Comparison of ENCODE assay signal across 19 cellular contexts in the genomic region with DNA sequence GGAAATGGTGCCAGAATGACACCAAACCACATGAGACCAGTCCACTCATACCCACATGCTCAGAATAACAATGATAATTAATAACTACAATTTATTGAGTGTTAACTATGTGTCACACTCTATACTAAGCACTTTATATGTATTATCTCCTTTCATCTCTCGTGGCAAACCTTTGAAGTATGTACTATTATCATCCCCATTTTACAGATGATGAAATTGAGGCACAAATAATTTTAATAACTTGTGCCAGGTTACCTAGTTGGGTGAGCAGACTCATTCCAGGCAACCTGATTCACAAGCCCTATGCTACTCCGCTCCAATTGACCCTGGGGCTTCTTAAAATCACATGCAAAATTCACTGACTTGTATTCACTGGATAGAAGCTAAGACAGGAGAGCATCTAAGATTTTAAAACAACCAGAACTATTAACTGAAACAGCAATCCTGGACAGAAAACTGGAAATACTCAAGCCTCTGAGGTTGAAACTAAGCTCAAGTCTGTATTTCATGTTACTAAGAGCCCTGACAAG. TPM values are rescaled to one million over a fixed set of nuclear protein-coding genes. Genes with fewer than 3 reads are reported as not detected.
DNase-seq lines count a peak whose midpoint lies in the region; ATAC-seq, FAIRE-seq and TF ChIP-seq lines count a peak whose summit lies in the region.
"Had no signal": no experiment of that assay in that cellular context is flagged by ENCODE, and none has a peak within 500 bp of the region (broad histone marks: within the 10 kb centered on the region; RNA-seq: fewer than 3 reads in every experiment).

No MANE protein-coding gene starts in this region.

- RAD21 ChIA-PET in HCT116 (lab: Charles Lee; ENCODE audit: low non-redundant PET in 1 of 2, low total read pairs in 2 of 2, uncharacterized antibody in 2 of 2, unreplicated experiment in 2 of 2): no interaction called here

- WGBS in A549 (ENCODE audit: missing lambda C conversion rate): 97% methylated on average over 2 of the region's 2 CpGs
- WGBS in K562 (ENCODE audit: insufficient coverage, low coverage, missing lambda C conversion rate): 38% methylated on average over 2 of the region's 2 CpGs
- 62% methylated on average over 2 of the region's 2 CpGs for WGBS in HepG2 (ENCODE audit: low lambda C conversion rate)

- DNase-seq in A549 (ENCODE audit: low read depth in 1 of 2, low spot score in 1 of 2): no peak
- no peak for DNase-seq in HCT116 (ENCODE audit: low read depth, low spot score)
- no peak for DNase-seq in K562 (ENCODE audit: extremely low read depth in 1 of 4, low spot score in 3 of 4)
- DNase-seq in HepG2 (ENCODE audit: low spot score): no peak
- DNase-seq in NCI-H146 treated with DMSO at 0.1 percent for 48 hours (lab: John Stamatoyannopoulos, UW; ENCODE audit: unreplicated experiment): no peak
- no peak for DNase-seq in stimulated activated CD4-positive, alpha-beta T cell treated with anti-CD3 and anti-CD28 coated beads, Interleukin-4, amount 100 ng/mL, for 4 hours
- DNase-seq: activated CD8-positive, alpha-beta T cell treated with anti-CD3 and anti-CD28 coated beads for 36 hours; aorta; heart left ventricle; Karpas-422; NCI-H1417 treated with DMSO at 0.1 percent for 48 hours; NCI-H345; stimulated activated naive CD4-positive, alpha-beta T cell treated with Interleukin-2 at 50 U/mL for 16 hours had no signal

- H3K27me3 ChIP-seq in HCT116 (ENCODE audit: insufficient read depth, low read length): no peaks in the 10 kb centered on the region
- H3K27me3 ChIP-seq in K562 (ENCODE audit: control insufficient read depth in 2 of 2, insufficient read depth in 2 of 2, low read length in 2 of 2): no peaks in the 10 kb centered on the region
- no peaks in the 10 kb centered on the region for H3K27me3 ChIP-seq in HepG2 (ENCODE audit: control insufficient read depth in 1 of 2, insufficient read depth in 2 of 2, low read length in 2 of 2)
- H3K27me3 ChIP-seq: heart left ventricle had no signal

- BruUV-seq in HCT116 (replicated peaks; lab: Mats Ljungman, UMichigan) (no TSS peak), K562 (replicated peaks; lab: Mats Ljungman, UMichigan) (no TSS peak), HepG2 (replicated peaks; lab: Mats Ljungman, UMichigan) (no TSS peak)

- H3K9me1 ChIP-seq in K562 (ENCODE audit: control insufficient read depth, insufficient read depth, low read length): no peaks in the 10 kb centered on the region

- H2AFZ ChIP-seq in HCT116 (ENCODE audit: low read depth, low read length, poor library complexity, severe bottlenecking) (no peak overlapping the region), K562 (ENCODE audit: low read depth, low read length) (no peak overlapping the region), HepG2 (ENCODE audit: low read length) (no peak overlapping the region)

- TF ChIP-seq CTCF in A549 (IDR thresholded peaks at IDR 0.05) (no peak), HCT116 (IDR thresholded peaks at IDR 0.05 in 2 of 3, conservative IDR thresholded peaks at IDR 0.05 in 1 of 3; ENCODE audit: borderline replicate concordance in 1 of 3, insufficient read depth in 1 of 3, low read depth in 2 of 3, low read length in 2 of 3) (no peak), K562 (IDR thresholded peaks at IDR 0.05 in 2 of 3, conservative IDR thresholded peaks at IDR 0.05 in 1 of 3; ENCODE audit: insufficient read depth in 2 of 3, low read depth in 1 of 3, low read length in 3 of 3) (no peak), HepG2 (CRISPR knock-in tag; IDR thresholded peaks at IDR 0.05) (no peak)

- H3K4me1 ChIP-seq in A549 (peaks cover 26% of the 10 kb centered on the region), HCT116 (ENCODE audit: control insufficient read depth in 1 of 2, insufficient read depth in 2 of 2, low read length in 2 of 2) (peaks cover 12 to 29% of the 10 kb centered on the region in 2 experiments; a peak in 3 of 4 replicates), K562 (replicated peaks in 1 of 2; ENCODE audit: control insufficient read depth in 2 of 2, insufficient read depth in 2 of 2, low read length in 2 of 2) (peaks cover 5 to 12% of the 10 kb centered on the region in 2 experiments; a peak in 4 of 5 replicates), HepG2 (ENCODE audit: insufficient read depth, low read length) (peaks cover 15% of the 10 kb centered on the region)

- H3K4me3 ChIP-seq in A549 (no peak overlapping the region), HCT116 (replicated peaks in 1 of 2; ENCODE audit: low read depth in 1 of 2, low read length in 2 of 2) (no peak overlapping the region), K562 (no peak overlapping the region), HepG2 (replicated peaks in 1 of 3; ENCODE audit: insufficient read depth in 1 of 3, low read depth in 2 of 3, low read length in 3 of 3) (peak overlapping the region in 1 of 3 experiments; percentile 98; a peak in 1 of 6 replicates)

- ATAC-seq in A549 (no peak), HCT116 (no peak), K562 (no peak), HepG2 (no peak), GM21447 (IDR thresholded peaks at IDR 0.05; ENCODE audit: unreplicated experiment) (no peak), HG03565 (IDR thresholded peaks at IDR 0.05; ENCODE audit: unreplicated experiment) (no peak)
- ATAC-seq: activated CD8-positive, alpha-beta T cell treated with anti-CD3 and anti-CD28 coated beads for 36 hours; heart left ventricle had no signal

- H3K4me2 ChIP-seq in A549 (peak overlapping the region; percentile 81), HCT116 (ENCODE audit: low read length) (peak overlapping the region; percentile 79; the same call in 1 of the 2 replicates), K562 (ENCODE audit: insufficient read depth, low read length) (no peak overlapping the region), HepG2 (ENCODE audit: low read depth, low read length) (peak overlapping the region; percentile 84)

- H3K9ac ChIP-seq in HCT116 (ENCODE audit: low read length) (no peak overlapping the region), K562 (ENCODE audit: insufficient read depth in 1 of 2, low read depth in 2 of 2, low read length in 2 of 2) (no peak overlapping the region), HepG2 (ENCODE audit: insufficient read depth, low read depth, low read length) (no peak overlapping the region)

- TF ChIP-seq POLR2A in A549 (IDR thresholded peaks at IDR 0.05; ENCODE audit: low read length): no peak
- no peak for TF ChIP-seq POLR2A in HCT116 (IDR thresholded peaks at IDR 0.05; ENCODE audit: borderline replicate concordance, extremely low read depth, insufficient read depth, insufficient read length)
- TF ChIP-seq POLR2A in K562 (conservative IDR thresholded peaks at IDR 0.05): no peak
- no peak for TF ChIP-seq POLR2A in HepG2 (IDR thresholded peaks at IDR 0.05; ENCODE audit: insufficient read depth in 1 of 2, low read depth in 2 of 2, low read length in 2 of 2)

- TF ChIP-seq EP300 in A549 (IDR thresholded peaks at IDR 0.05) (no peak), K562 (IDR thresholded peaks at IDR 0.05; ENCODE audit: low read length) (no peak), HepG2 (IDR thresholded peaks at IDR 0.05; ENCODE audit: low read depth in 2 of 2, low read length in 2 of 2) (no peak), HepG2 (CRISPR knock-in tag; IDR thresholded peaks at IDR 0.05; ENCODE audit: borderline replicate concordance) (no peak)

- H3K27ac ChIP-seq in A549 (peak overlapping the region; percentile 0 to 22; a peak in 2 of 6 replicates), HCT116 (ENCODE audit: low read depth, low read length) (no peak overlapping the region), K562 (ENCODE audit: extremely low read depth, low read depth, low read length) (no peak overlapping the region), HepG2 (ENCODE audit: extremely low read length, insufficient read depth, low read length) (no peak overlapping the region)
- H3K27ac ChIP-seq: heart left ventricle, HL-60 had no signal

- in situ Hi-C loops in K562 (cut with MboI) (no loop called here), HepG2 (cut with HindIII; ENCODE audit: extremely low pct_ligation_motif_present, low pct_unique_long_range_greater_than_20kb) (loop anchor here (5.0 kb wide), 1 partner anchor 59 kb away; no protein-coding TSS in a partner anchor)

- no peaks in the 10 kb centered on the region for H3K9me2 ChIP-seq in HCT116 (ENCODE audit: insufficient read depth)

- FAIRE-seq in A549 (lab: Jason Lieb, UNC): no peak
- FAIRE-seq in K562 (lab: Jason Lieb, UNC): no peak
- FAIRE-seq in HepG2 (lab: Jason Lieb, UNC): no peak
- FAIRE-seq: G401.6, small intestine, urothelium cell line had no signal

- POLR2A ChIA-PET in A549 (lab: Yijun Ruan, JAX): no interaction called here
- POLR2A ChIA-PET in HCT116 (lab: Charles Lee): no interaction called here
- POLR2A ChIA-PET in K562 (lab: Yijun Ruan, JAX): interaction anchor here (1.2 to 1.8 kb wide), 2 partner anchors 9 to 11 kb away, joined by 3 to 9 read pairs; no protein-coding TSS in a partner anchor
- POLR2A ChIA-PET in HepG2 (lab: Yijun Ruan, JAX): interaction anchor here (1.6 kb wide), 1 partner anchor 699 kb away, joined by 3 read pairs; the partner anchor contains the start of gene ATIC

- H3K36me3 ChIP-seq in HCT116 (ENCODE audit: control insufficient read depth in 1 of 2, insufficient read depth in 2 of 2, low read length in 2 of 2) (no peaks in the 10 kb centered on the region), K562 (ENCODE audit: control insufficient read depth, insufficient read depth, low read length) (no peaks in the 10 kb centered on the region), HepG2 (replicated peaks in 1 of 2; ENCODE audit: control insufficient read depth in 1 of 2, insufficient read depth in 2 of 2, low read length in 2 of 2) (peaks cover 1 to 9% of the 10 kb centered on the region in 2 experiments; a peak in 2 of 5 replicates)
- H3K36me3 ChIP-seq: heart left ventricle had no signal

- intact Hi-C loops in HCT116 (cut with micrococcal nuclease): loop anchor here (5.0 kb wide), 1 partner anchor 59 kb away; no protein-coding TSS in a partner anchor
- intact Hi-C loops in K562 (cut with micrococcal nuclease): loop anchor here (5.0 kb wide), 1 partner anchor 44 kb away; no protein-coding TSS in a partner anchor
- intact Hi-C loops in HepG2 (cut with micrococcal nuclease; ENCODE audit: unreplicated experiment): loop anchor here (5.0 kb wide), 1 partner anchor 44 kb away; no protein-coding TSS in a partner anchor

- CTCF ChIA-PET in A549 (lab: Yijun Ruan, JAX) (interaction anchor here (0.6 to 4.8 kb wide), 7 partner anchors 10 to 61 kb away, joined by 3 to 28 read pairs (median 3); no protein-coding TSS in a partner anchor), HCT116 (lab: Charles Lee) (no interaction called here), K562 (lab: Yijun Ruan, JAX; ENCODE audit: low intra/inter-chr PET ratio) (no interaction called here), HepG2 (lab: Yijun Ruan, JAX; ENCODE audit: low intra/inter-chr PET ratio, low total read pairs) (interaction anchor here (1.1 kb wide), 1 partner anchor 62 kb away, joined by 3 read pairs; no protein-coding TSS in a partner anchor)

- H3K79me2 ChIP-seq in HCT116 (ENCODE audit: insufficient read depth, low read length) (peaks cover 28% of the 10 kb centered on the region), K562 (ENCODE audit: control insufficient read depth, insufficient read depth, low read length) (no peaks in the 10 kb centered on the region; the same call in 2 of the 3 replicates), HepG2 (ENCODE audit: insufficient read depth, low read length) (peaks cover 34% of the 10 kb centered on the region)

- H4K20me1 ChIP-seq in HCT116 (ENCODE audit: insufficient read depth): no peaks in the 10 kb centered on the region
- no peaks in the 10 kb centered on the region for H4K20me1 ChIP-seq in K562 (replicated peaks; ENCODE audit: control insufficient read depth, insufficient read depth, low read length)
- peaks cover 1% of the 10 kb centered on the region; the same call in 1 of the 2 replicates for H4K20me1 ChIP-seq in HepG2 (ENCODE audit: insufficient read depth, low read length)

- H3K9me3 ChIP-seq in A549 (no peaks in the 10 kb centered on the region), HCT116 (ENCODE audit: control insufficient read depth in 1 of 2, insufficient read depth in 1 of 2, low read depth in 1 of 2, low read length in 2 of 2) (no peaks in the 10 kb centered on the region), K562 (replicated peaks; ENCODE audit: control insufficient read depth, insufficient read depth, low read depth, low read length) (no peaks in the 10 kb centered on the region), HepG2 (ENCODE audit: low read length) (no peaks in the 10 kb centered on the region)
- H3K9me3 ChIP-seq: heart left ventricle had no signal

- TF ChIP-seq RAD21 in A549 (conservative IDR thresholded peaks at IDR 0.05 in 1 of 2, IDR thresholded peaks at IDR 0.05 in 1 of 2) (no peak), HCT116 (IDR thresholded peaks at IDR 0.05; ENCODE audit: low read depth) (no peak), K562 (CRISPR knock-in tag; conservative IDR thresholded peaks at IDR 0.05 in 1 of 2, IDR thresholded peaks at IDR 0.05 in 1 of 2) (no peak), HepG2 (CRISPR knock-in tag; IDR thresholded peaks at IDR 0.05) (no peak)

RNA-seq across cellular contexts. Expression of gene MREG, which starts 2.0 kb away (rescaled TPM):
- polyA plus RNA-seq in A549 (2011; rRNA removed): 7.9 and 8.0 TPM in 2 replicates
- polyA plus RNA-seq in A549 (2012; cell fraction: cytosol; rRNA removed): 1.5 and 2.0 TPM in 2 replicates
- polyA plus RNA-seq in A549 (2012; cell fraction: nucleus; rRNA removed): 1.3 and 1.4 TPM in 2 replicates
- polyA plus RNA-seq in A549 (2017; fragmentation: RNase III; extraction: RNeasy Plus Mini Kit Qiagen cat#74134 plus additional on column Dnase treatment): 5.0 to 6.4 TPM (median 6.1 TPM) in 3 replicates
- 4.2 and 6.0 TPM in 2 replicates for polyA minus RNA-seq in A549 (2011; rRNA and poly(A)+ RNA removed)
- total RNA-seq in HCT116 (2021; ENCODE audit: unreplicated experiment): 16.9 TPM
- polyA plus RNA-seq in HCT116 (2012): 5.3 and 7.3 TPM in 2 replicates
- total RNA-seq in K562 (2011; cell fraction: chromatin; rRNA removed; ENCODE audit: low replicate concordance): 2.7 and 2.9 TPM in 2 replicates
- 1.4 and 2.0 TPM in 2 replicates for total RNA-seq in K562 (2011; cell fraction: nucleolus; rRNA removed)
- 1.5 and 1.8 TPM in 2 replicates for total RNA-seq in K562 (2011; cell fraction: nucleoplasm; rRNA removed)
- 2.9 and 3.6 TPM in 2 replicates for total RNA-seq in K562 (2014; rRNA removed)
- total RNA-seq in K562 (2014; rRNA removed; fragmentation: Illumina TruSeq; extraction: Trizol): 2.3 and 2.8 TPM in 2 replicates
- total RNA-seq in K562 (2015; rRNA removed; fragmentation: Illumina TruSeq; extraction: Trizol): 2.0 and 2.1 TPM in 2 replicates
- 3.5 and 3.8 TPM in 2 replicates for total RNA-seq in K562 (2021)
- polyA plus RNA-seq in K562 (2011; rRNA removed): 1.5 and 2.3 TPM in 2 replicates
- 0.63 and 1.3 TPM in 2 replicates for polyA plus RNA-seq in K562 (2011; cell fraction: cytosol; rRNA removed)
- polyA plus RNA-seq in K562 (2011; cell fraction: nucleus; rRNA removed): 1.9 and 2.2 TPM in 2 replicates
- polyA plus RNA-seq in K562 (2012): 1.3 and 2.3 TPM in 2 replicates
- 1.2 and 2.8 TPM in 2 replicates for polyA plus RNA-seq in K562 (2014; fragmentation: Illumina TruSeq; extraction: Trizol)
- polyA plus RNA-seq in K562 (2014; fragmentation: Nextera tagmentation; extraction: Ambion mirVana): 1 to 10 TPM in 1 of 2 experiments, under 1 TPM in 1; 0.77 to 1.0 TPM
- 2.0 and 2.8 TPM in 2 replicates for polyA plus RNA-seq in K562 (2014; rRNA removed)
- 1.6 and 2.3 TPM in 2 replicates for polyA minus RNA-seq in K562 (2011; rRNA and poly(A)+ RNA removed)
- 1.4 and 1.5 TPM in 2 replicates for polyA minus RNA-seq in K562 (2011; cell fraction: cytosol; rRNA and poly(A)+ RNA removed)
- polyA minus RNA-seq in K562 (2011; cell fraction: nucleus; rRNA and poly(A)+ RNA removed): 0.81 and 1.4 TPM in 2 replicates
- 23.3 and 26.4 TPM in 2 replicates for total RNA-seq in HepG2 (2016; rRNA removed; fragmentation: Illumina TruSeq; extraction: Trizol)
- total RNA-seq in HepG2 (2016; cell fraction: cytosol; rRNA removed; fragmentation: Illumina TruSeq; extraction: Trizol; ENCODE audit: low read depth): 6.9 and 11.0 TPM in 2 replicates
- 22.5 and 23.8 TPM in 2 replicates for total RNA-seq in HepG2 (2016; cell fraction: insoluble cytoplasmic fraction; rRNA removed; fragmentation: Illumina TruSeq; extraction: Trizol)
- total RNA-seq in HepG2 (2016; cell fraction: membrane; rRNA removed; fragmentation: Illumina TruSeq; extraction: Trizol): 27.6 and 31.1 TPM in 2 replicates
- total RNA-seq in HepG2 (2016; cell fraction: nucleus; rRNA removed; fragmentation: Illumina TruSeq; extraction: Trizol): 22.1 and 26.5 TPM in 2 replicates
- polyA plus RNA-seq in HepG2 (2011; rRNA removed): 7.3 and 7.5 TPM in 2 replicates
- polyA plus RNA-seq in HepG2 (2011; cell fraction: cytosol; rRNA removed): 2.8 and 3.0 TPM in 2 replicates
- 10.6 and 11.6 TPM in 2 replicates for polyA plus RNA-seq in HepG2 (2011; cell fraction: nucleus; rRNA removed)
- 7.0 and 9.3 TPM in 2 replicates for polyA plus RNA-seq in HepG2 (2012)
- polyA plus RNA-seq in HepG2 (2016; cell fraction: cytosol; fragmentation: Illumina TruSeq; extraction: Trizol; ENCODE audit: low read depth): 10.0 and 14.5 TPM in 2 replicates
- 24.4 and 25.1 TPM in 2 replicates for polyA plus RNA-seq in HepG2 (2016; cell fraction: insoluble cytoplasmic fraction; fragmentation: Illumina TruSeq; extraction: Trizol; ENCODE audit: low read depth)
- polyA plus RNA-seq in HepG2 (2016; cell fraction: membrane; fragmentation: Illumina TruSeq; extraction: Trizol; ENCODE audit: low read depth): 20.9 and 23.0 TPM in 2 replicates
- 32.8 and 32.9 TPM in 2 replicates for polyA plus RNA-seq in HepG2 (2016; cell fraction: nucleus; fragmentation: Illumina TruSeq; extraction: Trizol; ENCODE audit: insufficient read depth, low read depth)
- polyA minus RNA-seq in HepG2 (2011; rRNA and poly(A)+ RNA removed; ENCODE audit: low replicate concordance): 3.6 and 3.9 TPM in 2 replicates
- 4.0 and 4.3 TPM in 2 replicates for polyA minus RNA-seq in HepG2 (2011; cell fraction: cytosol; rRNA and poly(A)+ RNA removed)
- polyA minus RNA-seq in HepG2 (2011; cell fraction: nucleus; rRNA and poly(A)+ RNA removed): 19.2 and 20.6 TPM in 2 replicates

Comparison
In these comparisons a context has a peak if more than half of its experiments do, and no peak if none do; other contexts are left out.
1. H3K27ac ChIP-seq: peak in A549 (2 of 2); none in HCT116 (single experiment), K562 (single experiment) and HepG2 (single experiment).
2. CTCF ChIA-PET loops: an anchor here in A549 (0.6 to 4.8 kb wide) and HepG2 (1.1 kb wide); none called in HCT116 and K562.
3. POLR2A ChIA-PET loops: an anchor here in K562 (1.2 to 1.8 kb wide) and HepG2 (1.6 kb wide); none called in A549 and HCT116.